ENCODE assay signal across 12 cellular contexts in the genomic region with DNA sequence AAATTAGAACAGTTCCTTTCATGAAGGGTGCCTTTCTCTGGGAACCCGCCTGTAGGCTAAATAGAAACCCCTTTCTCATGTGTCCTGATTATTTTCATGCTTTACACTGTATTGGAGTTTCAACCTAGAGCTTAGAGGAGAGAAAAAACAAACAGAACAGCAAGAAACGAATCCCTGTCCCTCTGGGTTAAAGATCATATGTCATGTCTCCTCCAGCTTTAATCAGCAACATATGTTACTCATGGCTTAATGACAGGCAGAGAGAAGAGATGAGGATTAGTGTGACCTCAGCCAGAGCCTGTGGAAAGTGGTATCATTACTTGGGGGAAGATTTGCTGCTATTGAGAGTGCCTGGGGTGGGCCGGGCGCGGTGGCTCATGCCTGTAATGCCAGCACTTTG. TPM values are rescaled to one million over a fixed set of nuclear protein-coding genes. Genes with fewer than 3 reads are reported as not detected.
DNase-seq lines count a peak whose midpoint lies in the region; ATAC-seq and TF ChIP-seq lines count a peak whose summit lies in the region.
"Had no signal": no experiment of that assay in that cellular context is flagged by ENCODE, and none has a peak within 500 bp of the region (broad histone marks: within the 10 kb centered on the region; RNA-seq: fewer than 3 reads in every experiment).

No MANE protein-coding gene starts in this region.

- CTCF ChIA-PET in activated naive CD4-positive, alpha-beta T cell treated with anti-CD3 and anti-CD28 coated beads, Interleukin-2, amount 10 ng/mL, durations not matched to agents 7 days and 5 days (lab: Charles Lee), result no interaction called here

- H3K36me3 ChIP-seq in left ventricle myocardium inferior, result peaks cover 33% of the 10 kb centered on the region
- peaks cover 0 to 75% (median 11%) of the 10 kb centered on the region in 9 donors for H3K36me3 ChIP-seq in heart right ventricle
- peaks cover 55% of the 10 kb centered on the region for H3K36me3 ChIP-seq in WERI-Rb-1
- H3K36me3 ChIP-seq in hepatocyte (replicated peaks; ENCODE audit: insufficient read depth, low read depth), result no peaks in the 10 kb centered on the region

- H3K4me1 ChIP-seq in left ventricle myocardium inferior (peaks cover 80% of the 10 kb centered on the region), heart right ventricle (peaks cover 9 to 72% (median 40%) of the 10 kb centered on the region in 9 donors), hepatocyte (ENCODE audit: insufficient read depth) (peaks cover 46% of the 10 kb centered on the region)

- H3K4me1 Mint-ChIP-seq in activated naive CD4-positive, alpha-beta T cell treated with anti-CD3 and anti-CD28 coated beads, Interleukin-2, amount 10 ng/mL, durations not matched to agents 7 days and 5 days, result peaks cover 25% of the 10 kb centered on the region

- H2AFZ ChIP-seq in hepatocyte, result no peak overlapping the region

- TF ChIP-seq POLR2A in GM18505 (IDR thresholded peaks at IDR 0.05; ENCODE audit: borderline replicate concordance, extremely low read depth, insufficient read depth, insufficient read length), result no peak

- 73 to 84% methylated on average over 5 of the region's 5 CpGs for WGBS in heart right ventricle, 2 donors
- 30% methylated on average over 5 of the region's 5 CpGs for WGBS in hepatocyte (ENCODE audit: low lambda C conversion rate, missing lambda C conversion rate)

- intact Hi-C loops in left ventricle myocardium inferior (cut with micrococcal nuclease), result no loop called here
- intact Hi-C loops in heart right ventricle (cut with DNase I), result loop anchor here in 5 of 10 donors (2.0 to 10.0 kb wide), 5 partner anchors 58 to 358 kb away; a partner anchor contains a TSS
- intact Hi-C loops in posterior cingulate gyrus (cut with DNase I), result no loop called here

- peaks cover 28% of the 10 kb centered on the region for H3K79me2 ChIP-seq in hepatocyte

- H3K27me3 Mint-ChIP-seq in activated naive CD4-positive, alpha-beta T cell treated with anti-CD3 and anti-CD28 coated beads, Interleukin-2, amount 10 ng/mL, durations not matched to agents 7 days and 5 days, result no peaks in the 10 kb centered on the region
- H3K27me3 Mint-ChIP-seq: activated CD4-positive, alpha-beta memory T cell treated with anti-CD3 and anti-CD28 coated beads, Interleukin-2, amount 10 ng/mL, durations not matched to agents 7 days and 5 days had no signal

- H3K27ac ChIP-seq in left ventricle myocardium inferior (replicated peaks) (peak overlapping the region; percentile 88), heart right ventricle (peak overlapping the region in 3 of 10 donors; percentile 22 to 39 (median 30)), WERI-Rb-1 (no peak overlapping the region), hepatocyte (peak overlapping the region; percentile 55)

- no peak overlapping the region for H3K4me3 Mint-ChIP-seq in activated naive CD4-positive, alpha-beta T cell treated with anti-CD3 and anti-CD28 coated beads, Interleukin-2, amount 10 ng/mL, durations not matched to agents 7 days and 5 days
- H3K4me3 Mint-ChIP-seq: activated CD4-positive, alpha-beta memory T cell treated with anti-CD3 and anti-CD28 coated beads, Interleukin-2, amount 10 ng/mL, durations not matched to agents 7 days and 5 days had no signal

- H3K4me3 ChIP-seq in left ventricle myocardium inferior, result no peak overlapping the region
- H3K4me3 ChIP-seq in heart right ventricle, result no peak overlapping the region
- H3K4me3 ChIP-seq in WERI-Rb-1 (ENCODE audit: low read depth, low read length), result no peak overlapping the region
- H3K4me3 ChIP-seq in hepatocyte, result no peak overlapping the region

- H3K27ac Mint-ChIP-seq in activated naive CD4-positive, alpha-beta T cell treated with anti-CD3 and anti-CD28 coated beads, Interleukin-2, amount 10 ng/mL, durations not matched to agents 7 days and 5 days, result no peak overlapping the region

- H3K9me2 ChIP-seq in hepatocyte (replicated peaks; ENCODE audit: insufficient read depth), result no peaks in the 10 kb centered on the region

- no peak overlapping the region for H3K4me2 ChIP-seq in hepatocyte

- H3K36me3 Mint-ChIP-seq in activated naive CD4-positive, alpha-beta T cell treated with anti-CD3 and anti-CD28 coated beads, Interleukin-2, amount 10 ng/mL, durations not matched to agents 7 days and 5 days, result peaks cover 54% of the 10 kb centered on the region

- no peaks in the 10 kb centered on the region for H3K9me3 ChIP-seq in left ventricle myocardium inferior (replicated peaks)
- no peaks in the 10 kb centered on the region for H3K9me3 ChIP-seq in heart right ventricle
- no peaks in the 10 kb centered on the region for H3K9me3 ChIP-seq in WERI-Rb-1 (ENCODE audit: severe bottlenecking)
- no peaks in the 10 kb centered on the region for H3K9me3 ChIP-seq in hepatocyte (ENCODE audit: low read depth)

- no peaks in the 10 kb centered on the region for H4K20me1 ChIP-seq in hepatocyte (ENCODE audit: insufficient read depth, poor library complexity, severe bottlenecking)

- H3K27me3 ChIP-seq in left ventricle myocardium inferior (ENCODE audit: low read depth), result no peaks in the 10 kb centered on the region
- H3K27me3 ChIP-seq in heart right ventricle, result no peaks in the 10 kb centered on the region
- no peaks in the 10 kb centered on the region for H3K27me3 ChIP-seq in WERI-Rb-1 (ENCODE audit: insufficient read depth, low read depth, severe bottlenecking)
- H3K27me3 ChIP-seq in hepatocyte, result no peaks in the 10 kb centered on the region

- no peaks in the 10 kb centered on the region for H3K9me3 Mint-ChIP-seq in activated naive CD4-positive, alpha-beta T cell treated with anti-CD3 and anti-CD28 coated beads, Interleukin-2, amount 10 ng/mL, durations not matched to agents 7 days and 5 days
- H3K9me3 Mint-ChIP-seq: activated CD4-positive, alpha-beta memory T cell treated with anti-CD3 and anti-CD28 coated beads, Interleukin-2, amount 10 ng/mL, durations not matched to agents 7 days and 5 days had no signal

- ATAC-seq in heart right ventricle (no peak), GM18505 (IDR thresholded peaks at IDR 0.05; ENCODE audit: unreplicated experiment) (no peak)
- ATAC-seq: right cardiac atrium had no signal

- TF ChIP-seq CTCF in left ventricle myocardium inferior (IDR thresholded peaks at IDR 0.05; ENCODE audit: borderline replicate concordance) (no peak), heart right ventricle (IDR thresholded peaks at IDR 0.05) (no peak), WERI-Rb-1 (IDR thresholded peaks at IDR 0.05; ENCODE audit: low read depth, low read length) (no peak), hepatocyte (IDR thresholded peaks at IDR 0.05; ENCODE audit: poor library complexity) (no peak)

- DNase-seq in left ventricle myocardium inferior, result no peak
- no peak for DNase-seq in heart right ventricle
- DNase-seq in WERI-Rb-1, result peak; percentile 64
- no peak for DNase-seq in hepatocyte (ENCODE audit: low spot score)
- no peak for DNase-seq in NCI-H2081 treated with DMSO at 0.1 percent for 48 hours (lab: John Stamatoyannopoulos, UW)
- no peak for DNase-seq in activated naive CD4-positive, alpha-beta T cell treated with anti-CD3 and anti-CD28 coated beads, Interleukin-2, amount 10 ng/mL, durations not matched to agents 7 days and 5 days
- DNase-seq in posterior cingulate gyrus, result no peak
- DNase-seq: activated CD4-positive, alpha-beta memory T cell treated with anti-CD3 and anti-CD28 coated beads, Interleukin-2, amount 10 ng/mL, durations not matched to agents 7 days and 5 days; right cardiac atrium; SIG-M5; stimulated activated CD8-positive, alpha-beta memory T cell treated with anti-CD3 and anti-CD28 coated beads, Interleukin-4, amount 100 ng/mL, for 48 hours had no signal

RNA-seq across cellular contexts. Expression of a gene that starts 32.1 kb away (rescaled TPM):
- total RNA-seq in left ventricle myocardium inferior (23.2 TPM), heart right ventricle (10 to 100 TPM; 15.4 to 31.1 (median 23.1) TPM), hepatocyte (38.0 and 41.6 TPM in 2 replicates)
- polyA plus RNA-seq in heart right ventricle (10 to 100 TPM; 11.3 to 16.2 TPM), hepatocyte (9.0 and 13.8 TPM in 2 replicates)

RNA-seq across cellular contexts. Expression of a gene that starts 58.4 kb away (rescaled TPM):
- total RNA-seq in left ventricle myocardium inferior, result 5.7 TPM
- total RNA-seq in heart right ventricle, result 1 to 10 TPM; 2.7 to 7.3 (median 4.7) TPM
- polyA plus RNA-seq in heart right ventricle, result 1 to 10 TPM; 2.0 to 5.7 TPM
- total RNA-seq in hepatocyte, result 91.2 and 101 TPM in 2 replicates
- 81.9 and 85.2 TPM in 2 replicates for polyA plus RNA-seq in hepatocyte

Comparison
In these comparisons a context has a peak if more than half of its experiments do, and no peak if none do; other contexts are left out.
1. RNA of a gene that starts 58.4 kb away (total RNA-seq): 91.2 to 101 TPM in hepatocyte; 5.7 TPM in left ventricle myocardium inferior (single experiment) and 2.7 to 7.3 TPM in heart right ventricle; every median in the first group is over 10 times any median in the second.